ENCODE assay signal across 2 cellular contexts in the genomic region with DNA sequence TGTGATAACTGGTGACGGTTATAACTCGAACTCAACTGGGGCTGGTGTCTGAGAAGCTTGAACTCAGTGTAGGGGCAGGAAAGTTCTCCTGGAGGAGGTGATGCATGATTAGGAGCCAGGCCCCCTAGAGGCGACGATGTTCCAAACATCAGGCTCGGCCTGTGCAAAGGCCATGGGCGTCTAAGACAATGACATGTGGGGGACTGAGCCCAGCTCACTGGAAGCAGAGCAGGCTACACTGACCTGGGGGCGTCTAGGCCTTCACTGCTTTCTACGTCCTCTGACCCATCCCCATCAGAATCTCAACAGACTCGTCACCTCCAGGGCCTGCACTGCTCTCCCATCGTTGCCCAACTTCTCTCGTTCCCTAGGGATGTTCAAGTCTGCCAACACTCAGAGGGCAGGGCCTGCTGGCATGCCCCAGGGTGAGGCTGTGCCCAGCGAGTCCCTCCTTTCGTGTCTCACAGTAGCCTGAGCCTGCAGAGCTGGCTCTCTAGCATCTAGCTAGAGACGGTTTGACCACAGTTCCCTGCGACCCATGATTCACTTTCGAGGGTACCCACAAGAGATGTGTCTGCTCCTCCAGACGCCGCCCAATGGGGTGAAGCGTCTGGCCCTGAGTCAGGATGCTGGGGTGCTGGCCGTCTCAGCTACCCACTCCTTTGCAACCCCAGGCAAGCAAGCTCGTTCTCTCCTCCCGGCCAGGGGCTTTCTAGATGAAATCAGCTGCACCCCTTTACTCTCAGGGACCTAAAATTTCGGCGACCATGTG.
A peak's percentile ranks its signal among the peaks of the same experiment; 100 is the strongest.
TF ChIP-seq lines count a peak whose summit lies in the region.

No MANE protein-coding gene starts in this region.

TF ChIP-seq in WTC11, 78 proteins besides CTCF, POLR2A, EP300 and RAD21 (continued from another document):
- TF ChIP-seq, protein P1, sequence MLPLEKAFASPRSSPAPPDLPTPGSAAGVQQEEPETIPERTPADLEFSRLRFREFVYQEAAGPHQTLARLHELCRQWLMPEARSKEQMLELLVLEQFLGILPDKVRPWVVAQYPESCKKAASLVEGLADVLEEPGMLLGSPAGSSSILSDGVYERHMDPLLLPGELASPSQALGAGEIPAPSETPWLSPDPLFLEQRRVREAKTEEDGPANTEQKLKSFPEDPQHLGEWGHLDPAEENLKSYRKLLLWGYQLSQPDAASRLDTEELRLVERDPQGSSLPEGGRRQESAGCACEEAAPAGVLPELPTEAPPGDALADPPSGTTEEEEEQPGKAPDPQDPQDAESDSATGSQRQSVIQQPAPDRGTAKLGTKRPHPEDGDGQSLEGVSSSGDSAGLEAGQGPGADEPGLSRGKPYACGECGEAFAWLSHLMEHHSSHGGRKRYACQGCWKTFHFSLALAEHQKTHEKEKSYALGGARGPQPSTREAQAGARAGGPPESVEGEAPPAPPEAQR (CRISPR knock-in tag; IDR thresholded peaks at IDR 0.05): no peak
- TF ChIP-seq EMX1 (CRISPR knock-in tag; IDR thresholded peaks at IDR 0.05) (no peak), SP1 (CRISPR knock-in tag; conservative IDR thresholded peaks at IDR 0.05) (no peak), ATF1 (CRISPR knock-in tag; IDR thresholded peaks at IDR 0.05) (no peak)
- TF ChIP-seq, protein P2, sequence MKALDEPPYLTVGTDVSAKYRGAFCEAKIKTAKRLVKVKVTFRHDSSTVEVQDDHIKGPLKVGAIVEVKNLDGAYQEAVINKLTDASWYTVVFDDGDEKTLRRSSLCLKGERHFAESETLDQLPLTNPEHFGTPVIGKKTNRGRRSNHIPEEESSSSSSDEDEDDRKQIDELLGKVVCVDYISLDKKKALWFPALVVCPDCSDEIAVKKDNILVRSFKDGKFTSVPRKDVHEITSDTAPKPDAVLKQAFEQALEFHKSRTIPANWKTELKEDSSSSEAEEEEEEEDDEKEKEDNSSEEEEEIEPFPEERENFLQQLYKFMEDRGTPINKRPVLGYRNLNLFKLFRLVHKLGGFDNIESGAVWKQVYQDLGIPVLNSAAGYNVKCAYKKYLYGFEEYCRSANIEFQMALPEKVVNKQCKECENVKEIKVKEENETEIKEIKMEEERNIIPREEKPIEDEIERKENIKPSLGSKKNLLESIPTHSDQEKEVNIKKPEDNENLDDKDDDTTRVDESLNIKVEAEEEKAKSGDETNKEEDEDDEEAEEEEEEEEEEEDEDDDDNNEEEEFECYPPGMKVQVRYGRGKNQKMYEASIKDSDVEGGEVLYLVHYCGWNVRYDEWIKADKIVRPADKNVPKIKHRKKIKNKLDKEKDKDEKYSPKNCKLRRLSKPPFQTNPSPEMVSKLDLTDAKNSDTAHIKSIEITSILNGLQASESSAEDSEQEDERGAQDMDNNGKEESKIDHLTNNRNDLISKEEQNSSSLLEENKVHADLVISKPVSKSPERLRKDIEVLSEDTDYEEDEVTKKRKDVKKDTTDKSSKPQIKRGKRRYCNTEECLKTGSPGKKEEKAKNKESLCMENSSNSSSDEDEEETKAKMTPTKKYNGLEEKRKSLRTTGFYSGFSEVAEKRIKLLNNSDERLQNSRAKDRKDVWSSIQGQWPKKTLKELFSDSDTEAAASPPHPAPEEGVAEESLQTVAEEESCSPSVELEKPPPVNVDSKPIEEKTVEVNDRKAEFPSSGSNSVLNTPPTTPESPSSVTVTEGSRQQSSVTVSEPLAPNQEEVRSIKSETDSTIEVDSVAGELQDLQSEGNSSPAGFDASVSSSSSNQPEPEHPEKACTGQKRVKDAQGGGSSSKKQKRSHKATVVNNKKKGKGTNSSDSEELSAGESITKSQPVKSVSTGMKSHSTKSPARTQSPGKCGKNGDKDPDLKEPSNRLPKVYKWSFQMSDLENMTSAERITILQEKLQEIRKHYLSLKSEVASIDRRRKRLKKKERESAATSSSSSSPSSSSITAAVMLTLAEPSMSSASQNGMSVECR (CRISPR knock-in tag; IDR thresholded peaks at IDR 0.05; ENCODE audit: borderline replicate concordance): peak; percentile 9; the same call in 1 of the 2 replicates
TF ChIP-seq in WTC11: peak in this region for 2.

TF ChIP-seq in liver, 16 proteins besides CTCF, POLR2A, EP300 and RAD21 (continued from another document):
- TF ChIP-seq, protein P3, sequence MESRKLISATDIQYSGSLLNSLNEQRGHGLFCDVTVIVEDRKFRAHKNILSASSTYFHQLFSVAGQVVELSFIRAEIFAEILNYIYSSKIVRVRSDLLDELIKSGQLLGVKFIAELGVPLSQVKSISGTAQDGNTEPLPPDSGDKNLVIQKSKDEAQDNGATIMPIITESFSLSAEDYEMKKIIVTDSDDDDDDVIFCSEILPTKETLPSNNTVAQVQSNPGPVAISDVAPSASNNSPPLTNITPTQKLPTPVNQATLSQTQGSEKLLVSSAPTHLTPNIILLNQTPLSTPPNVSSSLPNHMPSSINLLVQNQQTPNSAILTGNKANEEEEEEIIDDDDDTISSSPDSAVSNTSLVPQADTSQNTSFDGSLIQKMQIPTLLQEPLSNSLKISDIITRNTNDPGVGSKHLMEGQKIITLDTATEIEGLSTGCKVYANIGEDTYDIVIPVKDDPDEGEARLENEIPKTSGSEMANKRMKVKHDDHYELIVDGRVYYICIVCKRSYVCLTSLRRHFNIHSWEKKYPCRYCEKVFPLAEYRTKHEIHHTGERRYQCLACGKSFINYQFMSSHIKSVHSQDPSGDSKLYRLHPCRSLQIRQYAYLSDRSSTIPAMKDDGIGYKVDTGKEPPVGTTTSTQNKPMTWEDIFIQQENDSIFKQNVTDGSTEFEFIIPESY (IDR thresholded peaks at IDR 0.05): no peak
- TF ChIP-seq GABPA (IDR thresholded peaks at IDR 0.05 in 1 of 2, conservative IDR thresholded peaks at IDR 0.05 in 1 of 2): no peak
TF ChIP-seq in liver: peak in this region for 2.
